ENCODE assay signal across 22 cellular contexts in genomic region chr5:153888781-153889180, GRCh38.
"Had no signal": no experiment of that assay in that cellular context is flagged by ENCODE, and none has a peak within 500 bp of the region (broad histone marks: within the 10 kb centered on the region; RNA-seq: fewer than 3 reads in every experiment).

No MANE protein-coding gene starts in this region.

- ATAC-seq: gastroesophageal sphincter; heart left ventricle; left cardiac atrium; natural killer cell treated with Interleukin-12 subunit alpha and Interleukin-12 subunit beta and Interleukin-15 and Interleukin-18, amount 100 ng/mL, for 72 hours; stimulated activated naive B cell treated with anti-CD40 and anti-IgM and Interleukin-4, amounts not matched to agents 10 μg/mL and 1 μg/mL and 100 μg/mL, for 72 hours had no signal

- DNase-seq: dorsolateral prefrontal cortex; effector CD4-positive, alpha-beta T cell; foreskin fibroblast; heart left ventricle; kidney; left cardiac atrium; naive B cell; sigmoid colon; small intestine; stimulated activated CD4-positive, alpha-beta T cell treated with anti-CD3 and anti-CD28 coated beads, Interleukin-15, amount 100 ng/mL, for 24 hours; stimulated activated CD4-positive, alpha-beta T cell treated with anti-CD3 and anti-CD28 coated beads, Interleukin-2, amount 100 ng/mL, for 48 hours; stimulated activated naive B cell treated with anti-CD40 and anti-IgM and Interleukin-4, amounts not matched to agents 10 μg/mL and 1 μg/mL and 100 μg/mL, for 72 hours; upper lobe of left lung; uterus had no signal

- H3K4me3 ChIP-seq: dorsolateral prefrontal cortex, gastroesophageal sphincter, heart left ventricle, hepatocyte, lung, prostate gland, right atrium auricular region, sigmoid colon, thoracic aorta, tibial nerve, upper lobe of left lung, uterus had no signal
